Comparison of ENCODE assay signal across 14 cellular contexts in genomic region chr11:86251285-86251830, GRCh38. TPM values are rescaled to one million over a fixed set of nuclear protein-coding genes. Genes with fewer than 3 reads are reported as not detected.
A peak's percentile ranks its signal among the peaks of the same experiment; 100 is the strongest.
DNase-seq lines count a peak whose midpoint lies in the region; ATAC-seq and TF ChIP-seq lines count a peak whose summit lies in the region.
"Had no signal": no experiment of that assay in that cellular context is flagged by ENCODE, and none has a peak within 500 bp of the region (broad histone marks: within the 10 kb centered on the region; RNA-seq: fewer than 3 reads in every experiment).

No MANE protein-coding gene starts in this region.

- H3K4me3 ChIP-seq in lower leg skin (ENCODE audit: low read depth, poor library complexity, severe bottlenecking), result no peak overlapping the region
- H3K4me3 ChIP-seq: thoracic aorta had no signal

- TF ChIP-seq POLR2A in lower leg skin (IDR thresholded peaks at IDR 0.05), result no peak

- no peak for TF ChIP-seq CTCF in lower leg skin (IDR thresholded peaks at IDR 0.05)

- H3K27me3 Mint-ChIP-seq in activated T-cell treated with anti-CD3 and anti-CD28 coated beads, Interleukin-2, amount 50 U/mL, for 72 hours (ENCODE audit: low read depth), result no peaks in the 10 kb centered on the region
- H3K27me3 Mint-ChIP-seq in stimulated activated naive CD8-positive, alpha-beta T cell treated with anti-CD3 and anti-CD28 coated beads, Interleukin-15, Interleukin-2, amounts not matched to agents 100 ng/mL and 50 ng/mL, for 24 hours, result no peaks in the 10 kb centered on the region

- DNase-seq in activated T-cell treated with anti-CD3 and anti-CD28 coated beads, Interleukin-2, amount 50 U/mL, for 72 hours, result no peak
- DNase-seq in activated T-cell treated with anti-CD3 and anti-CD28 coated beads for 4 hours (no peak), glomerular visceral epithelial cell (ENCODE audit: extremely low spot score) (no peak), lower leg skin (ENCODE audit: low spot score in 2 of 2) (no peak)
- no peak for DNase-seq in activated naive CD4-positive, alpha-beta T cell treated with anti-CD3 and anti-CD28 coated beads, Interleukin-2, amount 50 U/mL, for 72 hours (ENCODE audit: low spot score in 2 of 2)
- DNase-seq in stimulated activated CD4-positive, alpha-beta T cell treated with anti-CD3 and anti-CD28 coated beads, Interleukin-2, amount 100 ng/mL, for 24 hours, result no peak
- DNase-seq: amygdala; H7; hypothalamus; stimulated activated CD4-positive, alpha-beta T cell treated with anti-CD3 and anti-CD28 coated beads, Interleukin-4, amount 100 ng/mL, for 1 hour had no signal

- peaks cover 7 to 27% of the 10 kb centered on the region in 2 donors for H3K36me3 Mint-ChIP-seq in activated T-cell treated with anti-CD3 and anti-CD28 coated beads, Interleukin-2, amount 50 U/mL, for 72 hours (ENCODE audit: insufficient read depth in 2 of 2)
- peaks cover 12 to 45% of the 10 kb centered on the region in 2 donors for H3K36me3 Mint-ChIP-seq in activated naive CD4-positive, alpha-beta T cell treated with anti-CD3 and anti-CD28 coated beads, Interleukin-2, amount 50 U/mL, for 72 hours
- peaks cover 59% of the 10 kb centered on the region for H3K36me3 Mint-ChIP-seq in stimulated activated naive CD8-positive, alpha-beta T cell treated with anti-CD3 and anti-CD28 coated beads, Interleukin-15, Interleukin-2, amounts not matched to agents 100 ng/mL and 50 ng/mL, for 24 hours (ENCODE audit: low read depth)

- intact Hi-C loops in lower leg skin (cut with DNase I; ENCODE audit: low total_unique reads), result no loop called here

- H3K27ac Mint-ChIP-seq in activated T-cell treated with anti-CD3 and anti-CD28 coated beads, Interleukin-2, amount 50 U/mL, for 72 hours, result peak overlapping the region; percentile 88
- H3K27ac Mint-ChIP-seq in activated naive CD4-positive, alpha-beta T cell treated with anti-CD3 and anti-CD28 coated beads, Interleukin-2, amount 50 U/mL, for 72 hours, result peak overlapping the region in 1 of 2 donors; percentile 52
- no peak overlapping the region for H3K27ac Mint-ChIP-seq in stimulated activated naive CD8-positive, alpha-beta T cell treated with anti-CD3 and anti-CD28 coated beads, Interleukin-15, Interleukin-2, amounts not matched to agents 100 ng/mL and 50 ng/mL, for 24 hours

- H3K4me3 Mint-ChIP-seq in activated T-cell treated with anti-CD3 and anti-CD28 coated beads, Interleukin-2, amount 50 U/mL, for 72 hours, result peak overlapping the region; percentile 52 to 69
- H3K4me3 Mint-ChIP-seq in stimulated activated naive CD8-positive, alpha-beta T cell treated with anti-CD3 and anti-CD28 coated beads, Interleukin-15, Interleukin-2, amounts not matched to agents 100 ng/mL and 50 ng/mL, for 24 hours, result peak overlapping the region; percentile 57

- WGBS in lower leg skin, 2 donors, result 53 to 59% methylated on average over 3 of the region's 3 CpGs

- no peaks in the 10 kb centered on the region for H3K9me3 Mint-ChIP-seq in activated T-cell treated with anti-CD3 and anti-CD28 coated beads, Interleukin-2, amount 50 U/mL, for 72 hours
- H3K9me3 Mint-ChIP-seq in activated naive CD4-positive, alpha-beta T cell treated with anti-CD3 and anti-CD28 coated beads, Interleukin-2, amount 50 U/mL, for 72 hours, result no peaks in the 10 kb centered on the region
- H3K9me3 Mint-ChIP-seq in stimulated activated naive CD8-positive, alpha-beta T cell treated with anti-CD3 and anti-CD28 coated beads, Interleukin-15, Interleukin-2, amounts not matched to agents 100 ng/mL and 50 ng/mL, for 24 hours, result no peaks in the 10 kb centered on the region

- H3K4me1 Mint-ChIP-seq in activated T-cell treated with anti-CD3 and anti-CD28 coated beads, Interleukin-2, amount 50 U/mL, for 72 hours (ENCODE audit: low read depth), result peaks cover 85% of the 10 kb centered on the region
- peaks cover 71% of the 10 kb centered on the region for H3K4me1 Mint-ChIP-seq in stimulated activated naive CD8-positive, alpha-beta T cell treated with anti-CD3 and anti-CD28 coated beads, Interleukin-15, Interleukin-2, amounts not matched to agents 100 ng/mL and 50 ng/mL, for 24 hours (ENCODE audit: low read depth)

- peak; percentile 49 to 65 for ATAC-seq in activated T-cell treated with anti-CD3 and anti-CD28 coated beads, Interleukin-2, amount 50 U/mL, for 72 hours (replicated peaks in 1 of 2)
- peak; percentile 39 for ATAC-seq in HG03432 (IDR thresholded peaks at IDR 0.05; ENCODE audit: unreplicated experiment)
- peak; percentile 58 to 62 for ATAC-seq in activated naive CD4-positive, alpha-beta T cell treated with anti-CD3 and anti-CD28 coated beads, Interleukin-2, amount 50 U/mL, for 72 hours
- ATAC-seq: Right ventricle myocardium inferior had no signal

RNA-seq across cellular contexts. Expression of gene EED, which starts 6.8 kb away (rescaled TPM):
- 10 to 100 TPM; 57.2 to 73.2 TPM for total RNA-seq in activated T-cell treated with anti-CD3 and anti-CD28 coated beads, Interleukin-2, amount 50 U/mL, for 72 hours
- total RNA-seq in activated naive CD4-positive, alpha-beta T cell treated with anti-CD3 and anti-CD28 coated beads, Interleukin-2, amount 50 U/mL, for 72 hours, result 100 to 1,000 TPM in 1 of 2 donors, 10 to 100 TPM in 1; 55.1 to 104 TPM
- 10 to 100 TPM; 13.7 to 18.8 (median 16.2) TPM for total RNA-seq in lower leg skin

RNA-seq across cellular contexts. Expression of gene HIKESHI, which starts 50.7 kb away (rescaled TPM):
- total RNA-seq in activated T-cell treated with anti-CD3 and anti-CD28 coated beads, Interleukin-2, amount 50 U/mL, for 72 hours, result 10 to 100 TPM; 63.8 to 64.0 TPM
- total RNA-seq in activated naive CD4-positive, alpha-beta T cell treated with anti-CD3 and anti-CD28 coated beads, Interleukin-2, amount 50 U/mL, for 72 hours, result 10 to 100 TPM; 41.5 to 47.8 TPM
- 10 to 100 TPM; 14.7 to 33.2 (median 28.2) TPM for total RNA-seq in lower leg skin
